In the genomic region with DNA sequence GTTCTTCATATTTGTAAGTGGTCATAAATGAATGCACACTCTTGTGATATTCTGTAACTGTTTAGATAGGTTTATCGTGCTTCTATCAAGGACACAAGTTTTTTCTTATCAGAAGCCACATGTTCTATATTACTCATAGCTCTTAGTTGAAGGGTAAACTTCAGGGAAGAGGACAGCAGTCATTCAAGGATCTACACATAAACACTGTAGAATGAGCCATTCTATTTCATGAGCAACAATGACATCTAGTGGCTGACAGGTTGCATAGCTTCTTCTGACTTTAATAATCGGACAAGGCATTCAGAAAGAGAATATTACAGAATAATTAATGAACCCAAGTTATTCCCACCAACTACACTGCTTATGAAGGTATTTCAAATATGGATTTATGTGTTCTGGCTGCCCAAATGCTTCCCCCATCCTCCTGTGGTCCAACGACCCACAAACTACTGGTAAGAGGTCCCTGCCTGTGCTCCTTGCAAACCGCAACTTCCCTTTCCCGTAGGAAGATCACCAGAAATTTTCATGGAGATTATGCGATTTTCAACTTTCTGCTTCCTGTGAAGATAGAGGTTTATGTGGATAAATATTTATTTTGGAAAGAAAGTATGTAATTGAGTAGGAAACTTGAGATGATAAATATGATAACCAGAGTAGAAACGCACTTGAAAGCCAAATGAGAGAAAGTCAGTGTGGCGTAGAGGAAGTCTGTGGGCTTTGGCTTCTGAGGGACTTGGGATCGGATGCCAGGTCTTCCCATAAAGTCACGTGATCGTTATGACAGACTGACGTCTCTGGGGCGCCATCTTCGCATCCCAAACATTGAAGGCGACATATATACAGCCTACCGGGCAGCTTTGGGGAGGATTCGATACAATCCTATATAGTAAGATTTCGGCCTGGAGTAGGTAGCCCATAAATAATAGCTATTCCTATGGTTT, we compare ENCODE assay signal across 8 cellular contexts. TPM values are rescaled to one million over a fixed set of nuclear protein-coding genes. Genes with fewer than 3 reads are reported as not detected.
DNase-seq lines count a peak whose midpoint lies in the region; ATAC-seq and TF ChIP-seq lines count a peak whose summit lies in the region.

No MANE protein-coding gene starts in this region.

- peak in 1 of 2 experiments; percentile 53 for DNase-seq in Caco-2
- DNase-seq in NCI-H2107 treated with DMSO at 0.1 percent for 48 hours (lab: John Stamatoyannopoulos, UW; ENCODE audit: unreplicated experiment), result peak; percentile 53
- DNase-seq in activated B cell treated with CpG ODN at 0.5 μM for 24 hours, result no peak
- DNase-seq in left cardiac atrium, result no peak
- no peak for DNase-seq in sigmoid colon
- no peak for DNase-seq in activated effector memory CD4-positive, alpha-beta T cell treated with Interleukin-2 at 50 U/mL for 16 hours

- TF ChIP-seq EP300 in sigmoid colon (IDR thresholded peaks at IDR 0.05), result no peak

- H3K27ac ChIP-seq in sigmoid colon, result no peak overlapping the region

- CTCF ChIA-PET in Caco-2 (lab: Charles Lee) (interaction anchor here (0.6 to 1.7 kb wide), 18 partner anchors 59 to 1975 kb away, joined by 3 to 106 read pairs (median 4); partner anchors contain the start of genes ITGB8, MACC1 and POLR1F), activated B cell treated with CpG ODN at 0.5 μM for 24 hours (lab: Charles Lee) (interaction anchor here (0.7 to 6.2 kb wide), 23 partner anchors 10 to 887 kb away, joined by 3 to 223 read pairs (median 5); partner anchors contain the start of gene POLR1F)

- no peak for TF ChIP-seq POLR2A in sigmoid colon (IDR thresholded peaks at IDR 0.05)

- no peak overlapping the region for H3K4me3 Mint-ChIP-seq in Caco-2 (ENCODE audit: unreplicated experiment)
- H3K4me3 Mint-ChIP-seq in activated B cell treated with CpG ODN at 0.5 μM for 24 hours, result no peak overlapping the region

- WGBS in sigmoid colon, 2 donors, result 50 to 57% methylated on average over 18 of the region's 18 CpGs

- H3K4me3 ChIP-seq in Caco-2 (ENCODE audit: low read depth, low read length), result no peak overlapping the region
- no peak overlapping the region for H3K4me3 ChIP-seq in sigmoid colon

- POLR2A ChIA-PET in Caco-2 (lab: Charles Lee) (no interaction called here), activated B cell treated with CpG ODN at 0.5 μM for 24 hours (lab: Charles Lee) (interaction anchor here (1.1 to 1.3 kb wide), 2 partner anchors 885 to 890 kb away, joined by 4 to 6 read pairs; partner anchors contain the start of gene POLR1F)

- H3K27ac Mint-ChIP-seq in Caco-2 (ENCODE audit: unreplicated experiment) (no peak overlapping the region), activated B cell treated with CpG ODN at 0.5 μM for 24 hours (no peak overlapping the region)

- peak; percentile 68 to 69 for TF ChIP-seq CTCF in Caco-2 (IDR thresholded peaks at IDR 0.05; ENCODE audit: insufficient read depth in 1 of 2, low read depth in 1 of 2, low read length in 1 of 2, severe bottlenecking in 1 of 2, unreplicated experiment in 1 of 2)
- peak; percentile 84 for TF ChIP-seq CTCF in activated B cell treated with CpG ODN at 0.5 μM for 24 hours (IDR thresholded peaks at IDR 0.05)
- peak; percentile 57 to 80 (median 65) for TF ChIP-seq CTCF in sigmoid colon (IDR thresholded peaks at IDR 0.05)

- H3K36me3 Mint-ChIP-seq in Caco-2 (ENCODE audit: insufficient read depth, unreplicated experiment) (no peaks in the 10 kb centered on the region), activated B cell treated with CpG ODN at 0.5 μM for 24 hours (ENCODE audit: low read depth) (no peaks in the 10 kb centered on the region)

- H3K4me1 Mint-ChIP-seq in Caco-2 (ENCODE audit: low read depth, unreplicated experiment), result peaks cover 5% of the 10 kb centered on the region
- H3K4me1 Mint-ChIP-seq in activated B cell treated with CpG ODN at 0.5 μM for 24 hours, result peaks cover 4% of the 10 kb centered on the region

- H3K9me3 ChIP-seq in Caco-2, result no peaks in the 10 kb centered on the region
- no peaks in the 10 kb centered on the region for H3K9me3 ChIP-seq in sigmoid colon

- H3K4me1 ChIP-seq in Caco-2 (no peaks in the 10 kb centered on the region), sigmoid colon (peaks cover 0 to 5% (median 0%) of the 10 kb centered on the region in 4 donors)

- no peaks in the 10 kb centered on the region for H3K36me3 ChIP-seq in Caco-2 (ENCODE audit: control insufficient read depth, insufficient read depth, low read length)
- H3K36me3 ChIP-seq in sigmoid colon, result no peaks in the 10 kb centered on the region

- H3K27me3 Mint-ChIP-seq in Caco-2 (ENCODE audit: insufficient read depth, unreplicated experiment), result no peaks in the 10 kb centered on the region
- peaks cover 21% of the 10 kb centered on the region for H3K27me3 Mint-ChIP-seq in activated B cell treated with CpG ODN at 0.5 μM for 24 hours

- no TSS peak for BruUV-seq in Caco-2 (replicated peaks; lab: Mats Ljungman, UMichigan)

- intact Hi-C loops in Caco-2 (cut with micrococcal nuclease; ENCODE audit: unreplicated experiment), result loop anchor here (1.0 to 5.0 kb wide), 11 partner anchors 50 to 1476 kb away; partner anchors contain the start of genes ITGB8 and POLR1F
- intact Hi-C loops in activated B cell treated with CpG ODN at 0.5 μM for 24 hours (cut with micrococcal nuclease), result loop anchor here (1.0 to 5.0 kb wide), 10 partner anchors 268 to 908 kb away; partner anchors contain the start of genes ITGB8 and POLR1F
- intact Hi-C loops in left cardiac atrium (cut with DNase I), result loop anchor here (2.0 to 10.0 kb wide), 4 partner anchors 440 to 884 kb away; no protein-coding TSS in a partner anchor
- intact Hi-C loops in sigmoid colon (cut with DNase I), result loop anchor here (2.0 to 10.0 kb wide), 5 partner anchors 264 to 890 kb away; partner anchors contain the start of genes ITGB8 and POLR1F

- H3K9me3 Mint-ChIP-seq in Caco-2 (ENCODE audit: unreplicated experiment) (no peaks in the 10 kb centered on the region), activated B cell treated with CpG ODN at 0.5 μM for 24 hours (no peaks in the 10 kb centered on the region)

- ATAC-seq in GM18909 (IDR thresholded peaks at IDR 0.05; ENCODE audit: poor library complexity, unreplicated experiment), result peak; percentile 91
- ATAC-seq in HG03097 (IDR thresholded peaks at IDR 0.05; ENCODE audit: low FRiP score, unreplicated experiment), result peak; percentile 78
- peak; percentile 75 for ATAC-seq in activated B cell treated with CpG ODN at 0.5 μM for 24 hours (ENCODE audit: low read depth)
- ATAC-seq in left cardiac atrium, result peak; percentile 54 to 56

- H3K27me3 ChIP-seq in Caco-2 (replicated peaks; ENCODE audit: control insufficient read depth, insufficient read depth, low read length) (no peaks in the 10 kb centered on the region; the same call in 1 of the 2 replicates), sigmoid colon (no peaks in the 10 kb centered on the region)

RNA-seq across cellular contexts. Expression of gene ABCB5, which starts 16.7 kb away (rescaled TPM):
- total RNA-seq in Caco-2 (2022) (0.14 and 0.27 TPM in 2 replicates), activated B cell treated with CpG ODN at 0.5 μM for 24 hours (not detected in 2 replicates), left cardiac atrium (not detected), sigmoid colon (1 to 10 TPM in 3 of 4 donors, not detected in 1; 2.5 to 4.6 (median 2.5) TPM)
- polyA plus RNA-seq in sigmoid colon, result 1 to 10 TPM in 1 of 3 donors, under 1 TPM in 1, not detected in 1; 0.03 to 1.8 TPM
